ENCODE assay signal across 11 cellular contexts in genomic region chr2:242098445-242099128, GRCh38.
DNase-seq lines count a peak whose midpoint lies in the region; ATAC-seq and TF ChIP-seq lines count a peak whose summit lies in the region.
"Had no signal": no experiment of that assay in that cellular context is flagged by ENCODE, and none has a peak within 500 bp of the region (broad histone marks: within the 10 kb centered on the region; RNA-seq: fewer than 3 reads in every experiment).

No MANE protein-coding gene starts in this region.

- peaks cover 32% of the 10 kb centered on the region for H3K36me3 Mint-ChIP-seq in memory B cell
- H3K36me3 Mint-ChIP-seq in T-helper 2 cell treated with Interferon-gamma antibody and Interleukin-4, amounts not matched to agents 5 μg/mL and 100 μg/mL, for 36 hours (ENCODE audit: low read depth): peaks cover 10% of the 10 kb centered on the region

- no peak overlapping the region for H3K4me3 Mint-ChIP-seq in memory B cell
- no peak overlapping the region for H3K4me3 Mint-ChIP-seq in T-helper 2 cell treated with Interferon-gamma antibody and Interleukin-4, amounts not matched to agents 5 μg/mL and 100 μg/mL, for 36 hours

- no peaks in the 10 kb centered on the region for H3K9me3 Mint-ChIP-seq in memory B cell
- no peaks in the 10 kb centered on the region for H3K9me3 Mint-ChIP-seq in T-helper 2 cell treated with Interferon-gamma antibody and Interleukin-4, amounts not matched to agents 5 μg/mL and 100 μg/mL, for 36 hours

- peaks cover 32% of the 10 kb centered on the region for H3K4me1 Mint-ChIP-seq in memory B cell
- H3K4me1 Mint-ChIP-seq in T-helper 2 cell treated with Interferon-gamma antibody and Interleukin-4, amounts not matched to agents 5 μg/mL and 100 μg/mL, for 36 hours (ENCODE audit: low read depth): no peaks in the 10 kb centered on the region

- peak; percentile 68 for ATAC-seq in HG03103 (IDR thresholded peaks at IDR 0.05; ENCODE audit: low read depth, unreplicated experiment)
- peak; percentile 91 for ATAC-seq in memory B cell (ENCODE audit: low read depth)
- no peak for ATAC-seq in GM18520 (IDR thresholded peaks at IDR 0.05; ENCODE audit: unreplicated experiment)

- no peak for TF ChIP-seq CTCF in GM12865 (IDR thresholded peaks at IDR 0.05; ENCODE audit: insufficient read depth, low read depth, low read length, missing control alignments)
- no peak for TF ChIP-seq CTCF in coronary artery (IDR thresholded peaks at IDR 0.05)

- no peak overlapping the region for H3K27ac ChIP-seq in coronary artery
- H3K27ac ChIP-seq: pancreas had no signal

- DNase-seq in GM12865 (ENCODE audit: low read depth): peak; percentile 7
- DNase-seq in SIG-M5 (lab: John Stamatoyannopoulos, UW): peak; percentile 20
- no peak for DNase-seq in memory B cell (ENCODE audit: low spot score in 2 of 2)
- DNase-seq in stimulated activated CD4-positive, alpha-beta T cell treated with anti-CD3 and anti-CD28 coated beads, Interleukin-4, amount 100 ng/mL, for 4 hours: no peak
- no peak for DNase-seq in T-helper 2 cell treated with Interferon-gamma antibody and Interleukin-4, amounts not matched to agents 5 μg/mL and 100 μg/mL, for 36 hours (ENCODE audit: low spot score)
- DNase-seq in coronary artery (ENCODE audit: low spot score): no peak
- DNase-seq: activated CD4-positive, CD25-positive, alpha-beta regulatory T cell; NCI-H774; pancreas had no signal

- peak overlapping the region; percentile 29 for H3K27ac Mint-ChIP-seq in memory B cell
- H3K27ac Mint-ChIP-seq in T-helper 2 cell treated with Interferon-gamma antibody and Interleukin-4, amounts not matched to agents 5 μg/mL and 100 μg/mL, for 36 hours: no peak overlapping the region

- no peaks in the 10 kb centered on the region for H3K27me3 Mint-ChIP-seq in memory B cell
- no peaks in the 10 kb centered on the region for H3K27me3 Mint-ChIP-seq in T-helper 2 cell treated with Interferon-gamma antibody and Interleukin-4, amounts not matched to agents 5 μg/mL and 100 μg/mL, for 36 hours (ENCODE audit: low read depth)

- H3K4me3 ChIP-seq in GM12865 (ENCODE audit: low read depth, low read length): no peak overlapping the region
- H3K4me3 ChIP-seq in coronary artery: no peak overlapping the region
- H3K4me3 ChIP-seq: pancreas had no signal

Comparison
In these comparisons a context has a peak if more than half of its experiments do, and no peak if none do; other contexts are left out.
1. DNase-seq: peak in GM12865 (single experiment) and SIG-M5 (single experiment); none in memory B cell (0 of 2), stimulated activated CD4-positive, alpha-beta T cell treated with anti-CD3 and anti-CD28 coated beads, Interleukin-4, amount 100 ng/mL, for 4 hours (0 of 2), T-helper 2 cell treated with Interferon-gamma antibody and Interleukin-4, amounts not matched to agents 5 μg/mL and 100 μg/mL, for 36 hours (single experiment) and coronary artery (single experiment).